1 cellular context compared by ENCODE assay signal in the genomic region with DNA sequence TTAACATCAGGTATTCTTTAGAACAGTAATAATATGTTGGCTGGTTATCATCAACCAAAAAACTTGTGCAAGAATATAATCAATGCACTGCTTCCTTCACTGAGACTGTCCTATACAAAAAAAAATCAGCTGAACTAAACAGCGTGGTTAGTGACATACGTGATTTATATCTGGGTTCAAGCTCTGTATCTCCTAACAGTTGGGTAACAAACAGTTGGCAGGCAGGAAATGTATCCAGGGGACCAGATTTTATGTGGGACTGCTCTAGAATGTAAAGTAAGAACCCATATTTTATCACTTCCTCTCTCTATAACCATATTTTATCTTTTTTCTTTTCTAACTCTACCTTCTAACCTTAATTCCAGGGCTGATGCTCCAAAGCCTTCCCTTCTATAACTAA.
A peak's percentile ranks its signal among the peaks of the same experiment; 100 is the strongest.
TF ChIP-seq lines count a peak whose summit lies in the region.

No MANE protein-coding gene starts in this region.

TF ChIP-seq in K562, 482 proteins besides CTCF, POLR2A, EP300 and RAD21 (continued from another document):
- TF ChIP-seq, protein P1, sequence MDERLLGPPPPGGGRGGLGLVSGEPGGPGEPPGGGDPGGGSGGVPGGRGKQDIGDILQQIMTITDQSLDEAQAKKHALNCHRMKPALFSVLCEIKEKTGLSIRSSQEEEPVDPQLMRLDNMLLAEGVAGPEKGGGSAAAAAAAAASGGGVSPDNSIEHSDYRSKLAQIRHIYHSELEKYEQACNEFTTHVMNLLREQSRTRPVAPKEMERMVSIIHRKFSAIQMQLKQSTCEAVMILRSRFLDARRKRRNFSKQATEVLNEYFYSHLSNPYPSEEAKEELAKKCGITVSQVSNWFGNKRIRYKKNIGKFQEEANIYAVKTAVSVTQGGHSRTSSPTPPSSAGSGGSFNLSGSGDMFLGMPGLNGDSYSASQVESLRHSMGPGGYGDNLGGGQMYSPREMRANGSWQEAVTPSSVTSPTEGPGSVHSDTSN (CRISPR knock-in tag; IDR thresholded peaks at IDR 0.05; ENCODE audit: low read depth): no peak
- TF ChIP-seq, protein P1 (tag; conservative IDR thresholded peaks at IDR 0.05; ENCODE audit: low read depth): peak; percentile 58
- TF ChIP-seq GABPB1 (CRISPR knock-in tag; IDR thresholded peaks at IDR 0.05): peak; percentile 86
- TF ChIP-seq, protein P2, sequence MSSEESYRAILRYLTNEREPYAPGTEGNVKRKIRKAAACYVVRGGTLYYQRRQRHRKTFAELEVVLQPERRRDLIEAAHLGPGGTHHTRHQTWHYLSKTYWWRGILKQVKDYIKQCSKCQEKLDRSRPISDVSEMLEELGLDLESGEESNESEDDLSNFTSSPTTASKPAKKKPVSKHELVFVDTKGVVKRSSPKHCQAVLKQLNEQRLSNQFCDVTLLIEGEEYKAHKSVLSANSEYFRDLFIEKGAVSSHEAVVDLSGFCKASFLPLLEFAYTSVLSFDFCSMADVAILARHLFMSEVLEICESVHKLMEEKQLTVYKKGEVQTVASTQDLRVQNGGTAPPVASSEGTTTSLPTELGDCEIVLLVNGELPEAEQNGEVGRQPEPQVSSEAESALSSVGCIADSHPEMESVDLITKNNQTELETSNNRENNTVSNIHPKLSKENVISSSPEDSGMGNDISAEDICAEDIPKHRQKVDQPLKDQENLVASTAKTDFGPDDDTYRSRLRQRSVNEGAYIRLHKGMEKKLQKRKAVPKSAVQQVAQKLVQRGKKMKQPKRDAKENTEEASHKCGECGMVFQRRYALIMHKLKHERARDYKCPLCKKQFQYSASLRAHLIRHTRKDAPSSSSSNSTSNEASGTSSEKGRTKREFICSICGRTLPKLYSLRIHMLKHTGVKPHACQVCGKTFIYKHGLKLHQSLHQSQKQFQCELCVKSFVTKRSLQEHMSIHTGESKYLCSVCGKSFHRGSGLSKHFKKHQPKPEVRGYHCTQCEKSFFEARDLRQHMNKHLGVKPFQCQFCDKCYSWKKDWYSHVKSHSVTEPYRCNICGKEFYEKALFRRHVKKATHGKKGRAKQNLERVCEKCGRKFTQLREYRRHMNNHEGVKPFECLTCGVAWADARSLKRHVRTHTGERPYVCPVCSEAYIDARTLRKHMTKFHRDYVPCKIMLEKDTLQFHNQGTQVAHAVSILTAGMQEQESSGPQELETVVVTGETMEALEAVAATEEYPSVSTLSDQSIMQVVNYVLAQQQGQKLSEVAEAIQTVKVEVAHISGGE (CRISPR knock-in tag; IDR thresholded peaks at IDR 0.05): peak in 2 of 3 experiments; percentile 79 to 95; a peak in 4 of 6 replicates
- TF ChIP-seq, protein P3, sequence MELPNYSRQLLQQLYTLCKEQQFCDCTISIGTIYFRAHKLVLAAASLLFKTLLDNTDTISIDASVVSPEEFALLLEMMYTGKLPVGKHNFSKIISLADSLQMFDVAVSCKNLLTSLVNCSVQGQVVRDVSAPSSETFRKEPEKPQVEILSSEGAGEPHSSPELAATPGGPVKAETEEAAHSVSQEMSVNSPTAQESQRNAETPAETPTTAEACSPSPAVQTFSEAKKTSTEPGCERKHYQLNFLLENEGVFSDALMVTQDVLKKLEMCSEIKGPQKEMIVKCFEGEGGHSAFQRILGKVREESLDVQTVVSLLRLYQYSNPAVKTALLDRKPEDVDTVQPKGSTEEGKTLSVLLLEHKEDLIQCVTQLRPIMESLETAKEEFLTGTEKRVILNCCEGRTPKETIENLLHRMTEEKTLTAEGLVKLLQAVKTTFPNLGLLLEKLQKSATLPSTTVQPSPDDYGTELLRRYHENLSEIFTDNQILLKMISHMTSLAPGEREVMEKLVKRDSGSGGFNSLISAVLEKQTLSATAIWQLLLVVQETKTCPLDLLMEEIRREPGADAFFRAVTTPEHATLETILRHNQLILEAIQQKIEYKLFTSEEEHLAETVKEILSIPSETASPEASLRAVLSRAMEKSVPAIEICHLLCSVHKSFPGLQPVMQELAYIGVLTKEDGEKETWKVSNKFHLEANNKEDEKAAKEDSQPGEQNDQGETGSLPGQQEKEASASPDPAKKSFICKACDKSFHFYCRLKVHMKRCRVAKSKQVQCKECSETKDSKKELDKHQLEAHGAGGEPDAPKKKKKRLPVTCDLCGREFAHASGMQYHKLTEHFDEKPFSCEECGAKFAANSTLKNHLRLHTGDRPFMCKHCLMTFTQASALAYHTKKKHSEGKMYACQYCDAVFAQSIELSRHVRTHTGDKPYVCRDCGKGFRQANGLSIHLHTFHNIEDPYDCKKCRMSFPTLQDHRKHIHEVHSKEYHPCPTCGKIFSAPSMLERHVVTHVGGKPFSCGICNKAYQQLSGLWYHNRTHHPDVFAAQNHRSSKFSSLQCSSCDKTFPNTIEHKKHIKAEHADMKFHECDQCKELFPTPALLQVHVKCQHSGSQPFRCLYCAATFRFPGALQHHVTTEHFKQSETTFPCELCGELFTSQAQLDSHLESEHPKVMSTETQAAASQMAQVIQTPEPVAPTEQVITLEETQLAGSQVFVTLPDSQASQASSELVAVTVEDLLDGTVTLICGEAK (IDR thresholded peaks at IDR 0.05): peak; percentile 77
- TF ChIP-seq, protein P3 (CRISPR knock-in tag; IDR thresholded peaks at IDR 0.05): no peak
- TF ChIP-seq MEIS2 (IDR thresholded peaks at IDR 0.05; ENCODE audit: partially characterized antibody): peak; percentile 67
